ENCODE assay signal across 8 cellular contexts in genomic region chr2:33497177-33497787, GRCh38. TPM values are rescaled to one million over a fixed set of nuclear protein-coding genes. Genes with fewer than 3 reads are reported as not detected.
DNase-seq lines count a peak whose midpoint lies in the region; ATAC-seq lines count a peak whose summit lies in the region.

No MANE protein-coding gene starts in this region.

- ATAC-seq in GM18861 (IDR thresholded peaks at IDR 0.05; ENCODE audit: unreplicated experiment) (peak; percentile 51), HG02759 (IDR thresholded peaks at IDR 0.05; ENCODE audit: unreplicated experiment) (peak; percentile 45)

- H3K36me3 ChIP-seq in H7 (replicated peaks; ENCODE audit: control insufficient read depth, insufficient read depth, low read length): no peaks in the 10 kb centered on the region

- no peak overlapping the region for H3K4me3 ChIP-seq in H7 (ENCODE audit: insufficient read depth, low read depth, low read length)

- DNase-seq in NAMALWA (ENCODE audit: low spot score) (peak; percentile 68), medulla oblongata (ENCODE audit: extremely low spot score) (peak; percentile 10), NK-92 (lab: John Stamatoyannopoulos, UW; ENCODE audit: unreplicated experiment) (no peak), globus pallidus (ENCODE audit: low spot score) (no peak), H7 (no peak)
- no peak for DNase-seq in stimulated activated CD4-positive, alpha-beta T cell treated with anti-CD3 and anti-CD28 coated beads, Interleukin-4, amount 100 ng/mL, for 24 hours

- no peaks in the 10 kb centered on the region for H3K27me3 ChIP-seq in H7 (ENCODE audit: control insufficient read depth, insufficient read depth, low read length)

RNA-seq across cellular contexts. Expression of gene RASGRP3, which starts 20.8 kb away (rescaled TPM):
- total RNA-seq in H7 (2014; rRNA removed; shearing (Covaris generic)): 0.03 TPM in 1 of 2 replicates, not detected in the other

Comparison
In these comparisons a context has a peak if more than half of its experiments do, and no peak if none do; other contexts are left out.
1. DNase-seq: peak in NAMALWA (single experiment) and medulla oblongata (single experiment); none in NK-92 (single experiment), globus pallidus (single experiment), stimulated activated CD4-positive, alpha-beta T cell treated with anti-CD3 and anti-CD28 coated beads, Interleukin-4, amount 100 ng/mL, for 24 hours (single experiment) and H7 (single experiment).